ENCODE assay signal across 13 cellular contexts in genomic region chr6:56756219-56756789, GRCh38.
DNase-seq lines count a peak whose midpoint lies in the region; ATAC-seq, FAIRE-seq and TF ChIP-seq lines count a peak whose summit lies in the region.
"Had no signal": no experiment of that assay in that cellular context is flagged by ENCODE, and none has a peak within 500 bp of the region (broad histone marks: within the 10 kb centered on the region; RNA-seq: fewer than 3 reads in every experiment).

No MANE protein-coding gene starts in this region.

- H3K4me1 Mint-ChIP-seq in MCF 10A (ENCODE audit: insufficient read depth, unreplicated experiment) (peaks cover 27% of the 10 kb centered on the region), nephron progenitor cell (no peaks in the 10 kb centered on the region)
- H3K4me1 Mint-ChIP-seq: naive B cell had no signal

- H3K4me3 ChIP-seq in breast epithelium: no peak overlapping the region

- H3K9me3 ChIP-seq in breast epithelium: no peaks in the 10 kb centered on the region

- no peaks in the 10 kb centered on the region for H3K4me1 ChIP-seq in breast epithelium

- intact Hi-C loops in MCF 10A (cut with micrococcal nuclease): loop anchor here (2.0 kb wide), 1 partner anchor 120 kb away; no protein-coding TSS in a partner anchor
- intact Hi-C loops in breast epithelium (cut with DNase I; ENCODE audit: low total_unique reads): no loop called here

- BruUV-seq in MCF 10A (replicated peaks; lab: Mats Ljungman, UMichigan): no TSS peak

- H3K36me3 Mint-ChIP-seq in MCF 10A (ENCODE audit: insufficient read depth, unreplicated experiment): no peaks in the 10 kb centered on the region
- no peaks in the 10 kb centered on the region for H3K36me3 Mint-ChIP-seq in nephron progenitor cell (ENCODE audit: low read depth)
- H3K36me3 Mint-ChIP-seq: naive B cell had no signal

- DNase-seq in MCF 10A (ENCODE audit: unreplicated experiment): no peak
- no peak for DNase-seq in breast epithelium (ENCODE audit: low spot score in 2 of 2)
- peak; percentile 60 for DNase-seq in globus pallidus (ENCODE audit: low spot score)
- DNase-seq in nephron progenitor cell: no peak
- DNase-seq in urothelium cell line (ENCODE audit: low spot score): no peak
- DNase-seq in NCI-H1092 treated with DMSO at 0.1 percent for 48 hours (lab: John Stamatoyannopoulos, UW): no peak
- DNase-seq in AG20443 (ENCODE audit: low spot score): no peak
- DNase-seq: activated naive CD8-positive, alpha-beta T cell treated with anti-CD3 and anti-CD28 coated beads, Interleukin-2, amount 50 U/mL, for 24 hours; effector memory CD4-positive, alpha-beta T cell; naive B cell; NCI-H187 treated with DMSO at 0.1 percent for 48 hours; T-helper 9 cell had no signal

- H3K4me3 Mint-ChIP-seq in MCF 10A (ENCODE audit: unreplicated experiment) (no peak overlapping the region), nephron progenitor cell (no peak overlapping the region)
- H3K4me3 Mint-ChIP-seq: activated naive CD8-positive, alpha-beta T cell treated with anti-CD3 and anti-CD28 coated beads, Interleukin-2, amount 50 U/mL, for 24 hours; naive B cell had no signal

- no peaks in the 10 kb centered on the region for H3K36me3 ChIP-seq in breast epithelium

- POLR2A ChIA-PET in MCF 10A (lab: Yijun Ruan, JAX): interaction anchor here (1.0 to 11.3 kb wide), 6 partner anchors 10 to 137 kb away, joined by 3 to 192 read pairs (median 6); no protein-coding TSS in a partner anchor

- H3K27ac Mint-ChIP-seq in MCF 10A (ENCODE audit: low read depth, unreplicated experiment) (peak overlapping the region; percentile 13), nephron progenitor cell (peak overlapping the region; percentile 30)
- H3K27ac Mint-ChIP-seq: activated naive CD8-positive, alpha-beta T cell treated with anti-CD3 and anti-CD28 coated beads, Interleukin-2, amount 50 U/mL, for 24 hours; naive B cell had no signal

- ATAC-seq in HG03378 (IDR thresholded peaks at IDR 0.05; ENCODE audit: unreplicated experiment): no peak
- ATAC-seq: activated naive CD8-positive, alpha-beta T cell treated with anti-CD3 and anti-CD28 coated beads, Interleukin-2, amount 50 U/mL, for 24 hours had no signal

- no peak for TF ChIP-seq POLR2A in breast epithelium (IDR thresholded peaks at IDR 0.05)

- H3K27me3 Mint-ChIP-seq in MCF 10A (ENCODE audit: insufficient read depth, unreplicated experiment) (no peaks in the 10 kb centered on the region), nephron progenitor cell (ENCODE audit: low read depth, poor library complexity) (peaks cover 5% of the 10 kb centered on the region)
- H3K27me3 Mint-ChIP-seq: naive B cell had no signal

- H3K9me3 Mint-ChIP-seq in MCF 10A (ENCODE audit: unreplicated experiment): no peaks in the 10 kb centered on the region
- no peaks in the 10 kb centered on the region for H3K9me3 Mint-ChIP-seq in nephron progenitor cell
- H3K9me3 Mint-ChIP-seq: activated naive CD8-positive, alpha-beta T cell treated with anti-CD3 and anti-CD28 coated beads, Interleukin-2, amount 50 U/mL, for 24 hours; naive B cell had no signal

- TF ChIP-seq CTCF in MCF 10A (IDR thresholded peaks at IDR 0.05; ENCODE audit: unreplicated experiment) (no peak), breast epithelium (IDR thresholded peaks at IDR 0.05) (no peak), nephron progenitor cell (IDR thresholded peaks at IDR 0.05) (no peak)

- CTCF ChIA-PET in MCF 10A (lab: Yijun Ruan, JAX): interaction anchor here (0.9 to 14.3 kb wide), 11 partner anchors 12 to 130 kb away, joined by 3 to 404 read pairs (median 15); no protein-coding TSS in a partner anchor

- no peaks in the 10 kb centered on the region for H3K27me3 ChIP-seq in breast epithelium

- H3K27ac ChIP-seq in breast epithelium: no peak overlapping the region

- peak; percentile 56 for FAIRE-seq in urothelium cell line (lab: Jason Lieb, UNC)
